Comparison of ENCODE assay signal across 8 cellular contexts in genomic region chr11:4607111-4607510, GRCh38. TPM values are rescaled to one million over a fixed set of nuclear protein-coding genes. Genes with fewer than 3 reads are reported as not detected.
A peak's percentile ranks its signal among the peaks of the same experiment; 100 is the strongest.
DNase-seq lines count a peak whose midpoint lies in the region; ATAC-seq, FAIRE-seq and TF ChIP-seq lines count a peak whose summit lies in the region.

No MANE protein-coding gene starts in this region.

- H3K9me3 ChIP-seq in DOHH2 (ENCODE audit: control insufficient read depth, insufficient read depth, low read length) (peaks cover 6% of the 10 kb centered on the region; the same call in 1 of the 2 replicates), pancreas (no peaks in the 10 kb centered on the region)

- H3K4me3 ChIP-seq in DOHH2 (ENCODE audit: low read length): peak overlapping the region; percentile 75
- peak overlapping the region; percentile 50 to 75 (median 66) for H3K4me3 ChIP-seq in pancreas

- H3K4me1 Mint-ChIP-seq in endothelial cell (ENCODE audit: unreplicated experiment): peaks cover 31% of the 10 kb centered on the region

- no peaks in the 10 kb centered on the region for H4K20me1 ChIP-seq in DOHH2 (ENCODE audit: control insufficient read depth, insufficient read depth, low read depth, low read length)

- H3F3A ChIP-seq in DOHH2 (ENCODE audit: control insufficient read depth, insufficient read depth): no peaks in the 10 kb centered on the region

- H3K4me1 ChIP-seq in DOHH2 (ENCODE audit: control insufficient read depth, low read length) (peaks cover 19% of the 10 kb centered on the region), pancreas (peaks cover 4 to 20% (median 15%) of the 10 kb centered on the region in 3 donors)

- peaks cover 4% of the 10 kb centered on the region for H3K27me3 Mint-ChIP-seq in endothelial cell (ENCODE audit: unreplicated experiment)

- TF ChIP-seq CTCF in DOHH2 (IDR thresholded peaks at IDR 0.05; ENCODE audit: low read depth, low read length, poor library complexity, severe bottlenecking): no peak
- TF ChIP-seq CTCF in endothelial cell (IDR thresholded peaks at IDR 0.05; ENCODE audit: unreplicated experiment): no peak
- TF ChIP-seq CTCF in pancreas (IDR thresholded peaks at IDR 0.05): no peak

- FAIRE-seq in pancreas (lab: Jason Lieb, UNC): no peak

- no peaks in the 10 kb centered on the region for H3K9me2 ChIP-seq in DOHH2 (replicated peaks; ENCODE audit: control insufficient read depth, low read length)

- H3K36me3 ChIP-seq in DOHH2 (ENCODE audit: control insufficient read depth, low read length) (peaks cover 12% of the 10 kb centered on the region), pancreas (peaks cover under 1 to 7% (median 2%) of the 10 kb centered on the region in 3 donors)

- no peaks in the 10 kb centered on the region for H3K9me3 Mint-ChIP-seq in endothelial cell (ENCODE audit: unreplicated experiment)

- H3K4me3 Mint-ChIP-seq in endothelial cell (ENCODE audit: unreplicated experiment): peak overlapping the region; percentile 89

- H3K36me3 Mint-ChIP-seq in endothelial cell (ENCODE audit: low read depth, unreplicated experiment): peaks cover 10% of the 10 kb centered on the region

- no peaks in the 10 kb centered on the region for H3K27me3 ChIP-seq in DOHH2 (ENCODE audit: control insufficient read depth, low read length)
- no peaks in the 10 kb centered on the region for H3K27me3 ChIP-seq in pancreas

- H3K27ac ChIP-seq in DOHH2 (ENCODE audit: low read depth, low read length) (no peak overlapping the region), pancreas (peak overlapping the region; percentile 34 to 85 (median 59))

- intact Hi-C loops in pancreas (cut with DNase I): no loop called here

- H3K79me2 ChIP-seq in DOHH2 (ENCODE audit: control insufficient read depth, low read length): peaks cover 9% of the 10 kb centered on the region

- H3K27ac Mint-ChIP-seq in endothelial cell (ENCODE audit: unreplicated experiment): peak overlapping the region; percentile 9

- peak overlapping the region; percentile 75 for H3K4me2 ChIP-seq in DOHH2 (ENCODE audit: low read length)

- DNase-seq in NCI-H748 (lab: John Stamatoyannopoulos, UW; ENCODE audit: unreplicated experiment) (peak; percentile 66), endothelial cell (ENCODE audit: low spot score) (no peak), pancreas (no peak), DMS 273 treated with DMSO at 0.1 percent for 48 hours (lab: John Stamatoyannopoulos, UW) (no peak), DMS79 treated with DMSO at 0.1 percent for 48 hours (lab: John Stamatoyannopoulos, UW) (no peak)

- ATAC-seq in pancreas (peak in 1 of 4 donors; percentile 2), HG03045 (IDR thresholded peaks at IDR 0.05; ENCODE audit: unreplicated experiment) (no peak), GM18498 (IDR thresholded peaks at IDR 0.05; ENCODE audit: unreplicated experiment) (no peak)

- 20 to 27% methylated on average over 6 of the region's 6 CpGs for WGBS in pancreas, 2 donors

RNA-seq across cellular contexts. Expression of gene TRIM68, which starts 0.9 kb away (rescaled TPM):
- total RNA-seq in endothelial cell (ENCODE audit: unreplicated experiment) (15.2 TPM), pancreas (10 to 100 TPM in 1 of 6 donors, 1 to 10 TPM in 5; 3.7 to 10.6 (median 6.5) TPM)
- polyA plus RNA-seq in pancreas: 1 to 10 TPM; 4.4 to 5.9 TPM

RNA-seq across cellular contexts. Expression of gene OR52I1, which starts 13.3 kb away (rescaled TPM):
- total RNA-seq in endothelial cell (ENCODE audit: unreplicated experiment): not detected
- not detected for total RNA-seq in pancreas
- polyA plus RNA-seq in pancreas: not detected

RNA-seq across cellular contexts. Expression of gene OR52I2, which starts 25.6 kb away (rescaled TPM):
- total RNA-seq in endothelial cell (ENCODE audit: unreplicated experiment) (not detected), pancreas (not detected)
- not detected for polyA plus RNA-seq in pancreas

RNA-seq across cellular contexts. Expression of gene OR51D1, which starts 30.2 kb away (rescaled TPM):
- total RNA-seq in endothelial cell (ENCODE audit: unreplicated experiment) (not detected), pancreas (not detected)
- polyA plus RNA-seq in pancreas: not detected

RNA-seq across cellular contexts. Expression of gene OR51E1, which starts 36.7 kb away (rescaled TPM):
- total RNA-seq in endothelial cell (ENCODE audit: unreplicated experiment): not detected
- under 1 TPM in 2 of 6 donors, not detected in 4; 0.06 to 0.12 TPM for total RNA-seq in pancreas
- under 1 TPM; 0.07 to 0.23 TPM for polyA plus RNA-seq in pancreas
